8 cellular contexts compared by ENCODE assay signal in genomic region chr18:51195602-51196115, GRCh38. TPM values are rescaled to one million over a fixed set of nuclear protein-coding genes. Genes with fewer than 3 reads are reported as not detected.
A peak's percentile ranks its signal among the peaks of the same experiment; 100 is the strongest.
DNase-seq lines count a peak whose midpoint lies in the region; ATAC-seq, FAIRE-seq and TF ChIP-seq lines count a peak whose summit lies in the region.

No MANE protein-coding gene starts in this region.

- DNase-seq in DMS 273 (lab: John Stamatoyannopoulos, UW; ENCODE audit: unreplicated experiment) (peak; percentile 77), hepatocyte (ENCODE audit: low spot score) (peak; percentile 74), putamen (ENCODE audit: low spot score) (peak; percentile 25), GM12892 (ENCODE audit: insufficient read length) (no peak)
- peak; percentile 78 for DNase-seq in Jurkat, Clone E6-1 (ENCODE audit: low read depth, low spot score)

- peaks cover 47% of the 10 kb centered on the region for H3K4me1 ChIP-seq in OCI-LY1 (ENCODE audit: insufficient read depth, low read length, severe bottlenecking)
- H3K4me1 ChIP-seq in hepatocyte (ENCODE audit: insufficient read depth): peaks cover 26% of the 10 kb centered on the region

- H3K4me3 ChIP-seq in Jurkat, Clone E6-1 (ENCODE audit: low read length): peak overlapping the region; percentile 77
- H3K4me3 ChIP-seq in OCI-LY1 (ENCODE audit: low read depth, low read length, poor library complexity, severe bottlenecking) (peak overlapping the region; percentile 92), hepatocyte (peak overlapping the region; percentile 71)

- H4K20me1 ChIP-seq in OCI-LY1 (ENCODE audit: insufficient read depth, low read length) (no peaks in the 10 kb centered on the region; the same call in 1 of the 2 replicates), hepatocyte (ENCODE audit: insufficient read depth, poor library complexity, severe bottlenecking) (peaks cover 47% of the 10 kb centered on the region)

- H3K4me2 ChIP-seq in OCI-LY1 (ENCODE audit: low read length) (peak overlapping the region; percentile 88), hepatocyte (peak overlapping the region; percentile 82)

- TF ChIP-seq CTCF in OCI-LY1 (IDR thresholded peaks at IDR 0.05; ENCODE audit: low read length) (no peak), hepatocyte (IDR thresholded peaks at IDR 0.05; ENCODE audit: poor library complexity) (no peak)

- H3F3A ChIP-seq in OCI-LY1 (ENCODE audit: insufficient read depth, low read length): no peaks in the 10 kb centered on the region

- peaks cover 15% of the 10 kb centered on the region for H3K36me3 Mint-ChIP-seq in activated naive CD4-positive, alpha-beta T cell treated with anti-CD3 and anti-CD28 coated beads, Interleukin-2, amount 50 U/mL, for 24 hours

- peaks cover 51% of the 10 kb centered on the region for H3K36me3 ChIP-seq in OCI-LY1 (ENCODE audit: insufficient read depth, low read length)
- no peaks in the 10 kb centered on the region for H3K36me3 ChIP-seq in hepatocyte (replicated peaks; ENCODE audit: insufficient read depth, low read depth)

- H3K9me3 Mint-ChIP-seq in activated naive CD4-positive, alpha-beta T cell treated with anti-CD3 and anti-CD28 coated beads, Interleukin-2, amount 50 U/mL, for 24 hours: no peaks in the 10 kb centered on the region

- no peaks in the 10 kb centered on the region for H3K9me3 ChIP-seq in OCI-LY1 (ENCODE audit: low read length)
- no peaks in the 10 kb centered on the region for H3K9me3 ChIP-seq in hepatocyte (ENCODE audit: low read depth)

- peak overlapping the region; percentile 86 for H3K9ac ChIP-seq in OCI-LY1 (ENCODE audit: low read length)

- no peak for FAIRE-seq in GM12892 (lab: Jason Lieb, UNC)

- H3K27ac Mint-ChIP-seq in activated naive CD4-positive, alpha-beta T cell treated with anti-CD3 and anti-CD28 coated beads, Interleukin-2, amount 50 U/mL, for 24 hours: peak overlapping the region; percentile 88

- H3K79me2 ChIP-seq in OCI-LY1 (ENCODE audit: insufficient read depth, low read length) (peaks cover 62% of the 10 kb centered on the region), hepatocyte (peaks cover 61% of the 10 kb centered on the region)

- H3K27me3 Mint-ChIP-seq in activated naive CD4-positive, alpha-beta T cell treated with anti-CD3 and anti-CD28 coated beads, Interleukin-2, amount 50 U/mL, for 24 hours: no peaks in the 10 kb centered on the region

- TF ChIP-seq POLR2A in GM12892 (IDR thresholded peaks at IDR 0.05; ENCODE audit: low read depth, low read length): no peak; the same call in 1 of the 2 replicates

- under 1% methylated on average over 10 of the region's 10 CpGs for WGBS in hepatocyte (ENCODE audit: low lambda C conversion rate, missing lambda C conversion rate)

- no peak overlapping the region for H2AFZ ChIP-seq in OCI-LY1 (ENCODE audit: low read length)
- peak overlapping the region; percentile 7 for H2AFZ ChIP-seq in hepatocyte

- ATAC-seq in HG02571 (IDR thresholded peaks at IDR 0.05; ENCODE audit: unreplicated experiment): no peak

- H3K9me2 ChIP-seq in OCI-LY1 (ENCODE audit: low read depth, low read length): no peaks in the 10 kb centered on the region
- no peaks in the 10 kb centered on the region for H3K9me2 ChIP-seq in hepatocyte (replicated peaks; ENCODE audit: insufficient read depth)

- H3K27me3 ChIP-seq in OCI-LY1 (ENCODE audit: insufficient read depth, low read length) (no peaks in the 10 kb centered on the region), hepatocyte (no peaks in the 10 kb centered on the region)

- H3K4me1 Mint-ChIP-seq in activated naive CD4-positive, alpha-beta T cell treated with anti-CD3 and anti-CD28 coated beads, Interleukin-2, amount 50 U/mL, for 24 hours: peaks cover 55% of the 10 kb centered on the region

- H3K27ac ChIP-seq in OCI-LY1 (ENCODE audit: low read depth, low read length, poor library complexity, severe bottlenecking) (peak overlapping the region; percentile 92), hepatocyte (peak overlapping the region; percentile 96)

- peak overlapping the region; percentile 90 for H3K4me3 Mint-ChIP-seq in activated naive CD4-positive, alpha-beta T cell treated with anti-CD3 and anti-CD28 coated beads, Interleukin-2, amount 50 U/mL, for 24 hours

RNA-seq across cellular contexts. Expression of gene MEX3C, which starts 1.8 kb away (rescaled TPM):
- 38.5 TPM for polyA plus RNA-seq in Jurkat, Clone E6-1 (2012; ENCODE audit: insufficient read depth, insufficient read length)
- total RNA-seq in hepatocyte: 59.4 and 67.3 TPM in 2 replicates
- 18.9 and 21.0 TPM in 2 replicates for polyA plus RNA-seq in hepatocyte
- polyA plus RNA-seq in GM12892 (2012; ENCODE audit: missing spikeins): 19.4 TPM
